2 cellular contexts compared by ENCODE assay signal in the genomic region with DNA sequence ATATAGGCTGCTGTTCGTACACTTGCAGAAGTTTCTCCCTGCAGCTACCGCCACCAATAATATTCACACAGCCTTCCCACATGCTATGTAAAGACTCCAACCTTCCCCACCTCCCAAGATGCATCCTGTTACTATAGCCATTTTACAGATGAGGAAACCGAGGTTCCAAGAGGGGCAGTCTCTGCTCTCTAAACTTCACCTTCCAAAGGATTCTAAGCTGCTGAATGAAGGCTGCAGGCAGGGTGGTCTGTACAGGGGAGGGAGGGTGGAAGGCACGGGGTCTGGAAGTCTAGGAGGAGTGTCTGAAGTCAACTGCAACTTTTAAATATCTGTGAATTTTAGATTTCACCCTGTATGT.
TF ChIP-seq lines count a peak whose summit lies in the region.

No MANE protein-coding gene starts in this region.

TF ChIP-seq in GM23338, 12 proteins besides CTCF, POLR2A, EP300 and RAD21:
- TF ChIP-seq EZH2 (IDR thresholded peaks at IDR 0.05; ENCODE audit: low read depth, unreplicated experiment) (peak; percentile 73), CREB1 (CRISPR knock-in tag; IDR thresholded peaks at IDR 0.05; ENCODE audit: low read depth) (no peak), POLR2AphosphoS5 (IDR thresholded peaks at IDR 0.05; ENCODE audit: low read depth) (no peak)
- TF ChIP-seq, protein P1, sequence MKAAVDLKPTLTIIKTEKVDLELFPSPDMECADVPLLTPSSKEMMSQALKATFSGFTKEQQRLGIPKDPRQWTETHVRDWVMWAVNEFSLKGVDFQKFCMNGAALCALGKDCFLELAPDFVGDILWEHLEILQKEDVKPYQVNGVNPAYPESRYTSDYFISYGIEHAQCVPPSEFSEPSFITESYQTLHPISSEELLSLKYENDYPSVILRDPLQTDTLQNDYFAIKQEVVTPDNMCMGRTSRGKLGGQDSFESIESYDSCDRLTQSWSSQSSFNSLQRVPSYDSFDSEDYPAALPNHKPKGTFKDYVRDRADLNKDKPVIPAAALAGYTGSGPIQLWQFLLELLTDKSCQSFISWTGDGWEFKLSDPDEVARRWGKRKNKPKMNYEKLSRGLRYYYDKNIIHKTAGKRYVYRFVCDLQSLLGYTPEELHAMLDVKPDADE (IDR thresholded peaks at IDR 0.05): no peak

TF ChIP-seq in K562, 482 proteins besides CTCF, POLR2A, EP300 and RAD21:
- TF ChIP-seq PHF20 (IDR thresholded peaks at IDR 0.05; ENCODE audit: partially characterized antibody) (peak; percentile 21), ZBTB7A (IDR thresholded peaks at IDR 0.05; ENCODE audit: borderline replicate concordance, control insufficient read depth, low read depth, low read length) (peak; percentile 16; the same call in 1 of the 2 replicates), CHD4 (IDR thresholded peaks at IDR 0.05; ENCODE audit: insufficient read depth, insufficient replicate concordance, low read depth, low read length, poor library complexity, severe bottlenecking) (peak; percentile 44), RFX5 (IDR thresholded peaks at IDR 0.05; ENCODE audit: low read depth, low read length) (no peak), ADNP (tag; IDR thresholded peaks at IDR 0.05) (peak; percentile 73), HMG20A (CRISPR knock-in tag; conservative IDR thresholded peaks at IDR 0.05) (no peak), HDAC2 (IDR thresholded peaks at IDR 0.05) (0 out of 2 replicates have a peak, but pooled peaks have one; percentile 40), KDM5B (IDR thresholded peaks at IDR 0.05; ENCODE audit: insufficient replicate concordance, low read depth, low read length) (no peak), ZNF143 (CRISPR knock-in tag; IDR thresholded peaks at IDR 0.05) (peak; percentile 72), TEAD1 (CRISPR knock-in tag; IDR thresholded peaks at IDR 0.05) (0 out of 4 replicates have a peak, but pooled peaks of 1 of the 2 experiments have one; percentile 30), BCOR (IDR thresholded peaks at IDR 0.05) (peak; percentile 97), FOS (IDR thresholded peaks at IDR 0.05; ENCODE audit: extremely low read depth, insufficient read length) (no peak), PTBP1 (IDR thresholded peaks at IDR 0.05; ENCODE audit: low read depth, low read length) (0 out of 2 replicates have a peak, but pooled peaks have one; percentile 45), KDM1A (IDR thresholded peaks at IDR 0.05) (peak; percentile 61 to 91), RBM25 (IDR thresholded peaks at IDR 0.05; ENCODE audit: low read depth, low read length, severe bottlenecking) (peak; percentile 99), SMARCA5 (IDR thresholded peaks at IDR 0.05) (peak; percentile 53; the same call in 1 of the 2 replicates), RCOR1 (IDR thresholded peaks at IDR 0.05; ENCODE audit: borderline replicate concordance in 1 of 2, low read depth in 2 of 2, low read length in 2 of 2) (0 out of 4 replicates have a peak, but pooled peaks of 1 of the 2 experiments have one; percentile 41)
- TF ChIP-seq, protein P2, sequence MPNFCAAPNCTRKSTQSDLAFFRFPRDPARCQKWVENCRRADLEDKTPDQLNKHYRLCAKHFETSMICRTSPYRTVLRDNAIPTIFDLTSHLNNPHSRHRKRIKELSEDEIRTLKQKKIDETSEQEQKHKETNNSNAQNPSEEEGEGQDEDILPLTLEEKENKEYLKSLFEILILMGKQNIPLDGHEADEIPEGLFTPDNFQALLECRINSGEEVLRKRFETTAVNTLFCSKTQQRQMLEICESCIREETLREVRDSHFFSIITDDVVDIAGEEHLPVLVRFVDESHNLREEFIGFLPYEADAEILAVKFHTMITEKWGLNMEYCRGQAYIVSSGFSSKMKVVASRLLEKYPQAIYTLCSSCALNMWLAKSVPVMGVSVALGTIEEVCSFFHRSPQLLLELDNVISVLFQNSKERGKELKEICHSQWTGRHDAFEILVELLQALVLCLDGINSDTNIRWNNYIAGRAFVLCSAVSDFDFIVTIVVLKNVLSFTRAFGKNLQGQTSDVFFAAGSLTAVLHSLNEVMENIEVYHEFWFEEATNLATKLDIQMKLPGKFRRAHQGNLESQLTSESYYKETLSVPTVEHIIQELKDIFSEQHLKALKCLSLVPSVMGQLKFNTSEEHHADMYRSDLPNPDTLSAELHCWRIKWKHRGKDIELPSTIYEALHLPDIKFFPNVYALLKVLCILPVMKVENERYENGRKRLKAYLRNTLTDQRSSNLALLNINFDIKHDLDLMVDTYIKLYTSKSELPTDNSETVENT (CRISPR knock-in tag; IDR thresholded peaks at IDR 0.05): no peak
- TF ChIP-seq, protein P3, sequence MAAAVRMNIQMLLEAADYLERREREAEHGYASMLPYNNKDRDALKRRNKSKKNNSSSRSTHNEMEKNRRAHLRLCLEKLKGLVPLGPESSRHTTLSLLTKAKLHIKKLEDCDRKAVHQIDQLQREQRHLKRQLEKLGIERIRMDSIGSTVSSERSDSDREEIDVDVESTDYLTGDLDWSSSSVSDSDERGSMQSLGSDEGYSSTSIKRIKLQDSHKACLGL (CRISPR knock-in tag; IDR thresholded peaks at IDR 0.05; ENCODE audit: borderline replicate concordance, poor library complexity, severe bottlenecking): no peak
